Comparison of ENCODE assay signal across 7 cellular contexts in the genomic region with DNA sequence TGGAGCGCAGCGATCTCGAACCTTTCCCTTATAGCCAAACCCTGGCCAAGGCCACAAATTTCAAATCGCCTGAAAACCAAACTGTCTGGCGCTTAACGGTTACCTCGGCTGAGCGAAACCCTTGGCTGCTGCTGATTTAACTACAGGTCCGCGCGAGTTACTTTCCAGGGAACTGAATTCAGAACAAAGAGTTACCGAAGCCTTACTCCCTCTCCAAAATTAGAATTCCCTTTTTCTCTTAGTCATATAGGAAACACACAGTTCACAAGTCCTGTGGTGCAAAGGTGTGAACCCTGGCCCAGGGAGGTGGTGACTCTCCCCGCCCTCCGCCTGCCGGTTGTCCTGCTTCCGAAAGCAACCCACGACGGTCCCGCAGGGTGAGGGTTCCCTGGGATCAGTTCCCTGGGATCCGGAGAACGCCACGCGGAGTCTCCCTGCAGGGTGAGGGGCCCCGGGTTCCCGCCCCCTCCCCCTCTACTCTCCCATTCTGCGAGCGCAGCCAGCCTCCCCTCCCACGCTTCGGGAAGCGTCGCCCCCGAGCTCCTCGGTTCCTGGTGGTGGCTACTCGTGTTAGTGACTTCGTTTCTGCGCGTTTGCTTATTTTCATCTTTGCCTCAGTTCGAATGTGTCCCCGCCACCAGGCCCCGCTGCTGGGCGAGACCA. TPM values are rescaled to one million over a fixed set of nuclear protein-coding genes. Genes with fewer than 3 reads are reported as not detected.
A peak's percentile ranks its signal among the peaks of the same experiment; 100 is the strongest.
DNase-seq lines count a peak whose midpoint lies in the region; ATAC-seq and TF ChIP-seq lines count a peak whose summit lies in the region.

No MANE protein-coding gene starts in this region.

- no peak overlapping the region for H4K8ac ChIP-seq in IMR-90 (ENCODE audit: low read depth in 2 of 2, low read length in 2 of 2)

- H2BK15ac ChIP-seq in IMR-90 (ENCODE audit: low read depth, low read length): no peak overlapping the region

- no peak overlapping the region for H3K56ac ChIP-seq in IMR-90 (ENCODE audit: extremely low read depth, insufficient read depth, low read length)

- H3K23ac ChIP-seq in IMR-90 (ENCODE audit: low read depth, low read length): no peak overlapping the region

- no peak overlapping the region for H4K5ac ChIP-seq in IMR-90 (ENCODE audit: low read depth, low read length)

- H3K27me3 ChIP-seq in IMR-90 (ENCODE audit: control insufficient read depth, insufficient read depth, low read length) (peaks cover 48% of the 10 kb centered on the region), ascending aorta (peaks cover 5% of the 10 kb centered on the region)

- H3K4me2 ChIP-seq in IMR-90 (ENCODE audit: low read depth, low read length): peak overlapping the region; percentile 69

- H3K9me3 Mint-ChIP-seq in stimulated activated naive CD8-positive, alpha-beta T cell treated with anti-CD3 and anti-CD28 coated beads, Interleukin-15, Interleukin-2, amounts not matched to agents 100 ng/mL and 50 ng/mL, for 24 hours: no peaks in the 10 kb centered on the region

- peaks cover 32% of the 10 kb centered on the region for H3K4me1 Mint-ChIP-seq in stimulated activated naive CD8-positive, alpha-beta T cell treated with anti-CD3 and anti-CD28 coated beads, Interleukin-15, Interleukin-2, amounts not matched to agents 100 ng/mL and 50 ng/mL, for 24 hours (ENCODE audit: low read depth)

- H3K4me3 ChIP-seq in IMR-90 (ENCODE audit: insufficient read depth, low read depth, low read length) (peak overlapping the region; percentile 46), ascending aorta (peak overlapping the region; percentile 70 to 73)

- TF ChIP-seq CTCF in IMR-90 (conservative IDR thresholded peaks at IDR 0.05; ENCODE audit: low read depth, low read length): no peak
- no peak for TF ChIP-seq CTCF in ascending aorta (IDR thresholded peaks at IDR 0.05)

- no peak overlapping the region for H2BK20ac ChIP-seq in IMR-90 (ENCODE audit: low read depth, low read length)

- no peaks in the 10 kb centered on the region for H3K9me1 ChIP-seq in IMR-90 (ENCODE audit: insufficient read depth, low read length)

- DNase-seq in IMR-90: no peak
- DNase-seq in ascending aorta (ENCODE audit: low spot score in 2 of 2): no peak
- peak; percentile 17 for DNase-seq in iris pigment epithelial cell (ENCODE audit: low read depth)
- no peak for DNase-seq in NCI-H2107 (lab: John Stamatoyannopoulos, UW)

- no peak overlapping the region for H3K27ac Mint-ChIP-seq in stimulated activated naive CD8-positive, alpha-beta T cell treated with anti-CD3 and anti-CD28 coated beads, Interleukin-15, Interleukin-2, amounts not matched to agents 100 ng/mL and 50 ng/mL, for 24 hours

- in situ Hi-C loops in IMR-90 (cut with MboI; ENCODE audit: low sequenced_read_pairs): no loop called here

- no peaks in the 10 kb centered on the region for H3K36me3 ChIP-seq in ES-I3 (ENCODE audit: insufficient read depth, low read length)
- no peaks in the 10 kb centered on the region for H3K36me3 ChIP-seq in IMR-90 (ENCODE audit: control insufficient read depth, insufficient read depth, low read length)
- peaks cover 0 to under 1% of the 10 kb centered on the region in 2 donors for H3K36me3 ChIP-seq in ascending aorta

- H3K27me3 Mint-ChIP-seq in stimulated activated naive CD8-positive, alpha-beta T cell treated with anti-CD3 and anti-CD28 coated beads, Interleukin-15, Interleukin-2, amounts not matched to agents 100 ng/mL and 50 ng/mL, for 24 hours: peaks cover 48% of the 10 kb centered on the region

- TF ChIP-seq RAD21 in IMR-90 (IDR thresholded peaks at IDR 0.05; ENCODE audit: low read length): no peak

- POLR2A ChIA-PET in IMR-90 (lab: Charles Lee; ENCODE audit: unreplicated experiment): no interaction called here

- H3K4ac ChIP-seq in IMR-90 (ENCODE audit: low read depth, low read length): no peak overlapping the region

- CTCF ChIA-PET in IMR-90 (lab: Yijun Ruan, JAX): interaction anchor here (0.6 kb wide), 1 partner anchor 371 kb away, joined by 3 read pairs; a partner anchor contains a TSS

- dilution Hi-C loops in IMR-90 (cut with HindIII; ENCODE audit: low sequenced_read_pairs, unreplicated experiment): no loop called here

- no peak for TF ChIP-seq POLR2A in IMR-90 (IDR thresholded peaks at IDR 0.05; ENCODE audit: low read depth, low read length)

- no peaks in the 10 kb centered on the region for H3K36me3 Mint-ChIP-seq in stimulated activated naive CD8-positive, alpha-beta T cell treated with anti-CD3 and anti-CD28 coated beads, Interleukin-15, Interleukin-2, amounts not matched to agents 100 ng/mL and 50 ng/mL, for 24 hours (ENCODE audit: low read depth)

- no peak overlapping the region for H4K91ac ChIP-seq in IMR-90 (ENCODE audit: insufficient read depth, low read depth, low read length)

- H3K9ac ChIP-seq in ES-I3 (ENCODE audit: low read depth, low read length): peak overlapping the region; percentile 68
- no peak overlapping the region for H3K9ac ChIP-seq in IMR-90 (ENCODE audit: low read depth, low read length)

- H3K9me3 ChIP-seq in ES-I3 (ENCODE audit: control insufficient read depth, insufficient read depth, low read length) (no peaks in the 10 kb centered on the region; the same call in 1 of the 2 replicates), IMR-90 (ENCODE audit: control insufficient read depth, insufficient read depth, low read length) (no peaks in the 10 kb centered on the region), ascending aorta (no peaks in the 10 kb centered on the region)

- intact Hi-C loops in IMR-90 (cut with micrococcal nuclease): no loop called here
- intact Hi-C loops in ascending aorta (cut with DNase I): no loop called here

- no peak overlapping the region for H3K27ac ChIP-seq in IMR-90 (ENCODE audit: insufficient read depth, low read length)
- H3K27ac ChIP-seq in ascending aorta: no peak overlapping the region

- H4K20me1 ChIP-seq in IMR-90 (ENCODE audit: insufficient read depth, low read length): no peaks in the 10 kb centered on the region

- no peak overlapping the region for H2BK5ac ChIP-seq in IMR-90 (ENCODE audit: low read depth, low read length, poor library complexity, severe bottlenecking)

- no peak overlapping the region for H2AK9ac ChIP-seq in IMR-90 (replicated peaks; ENCODE audit: low read depth, low read length, poor library complexity)

- 0 out of 2 replicates have a peak, but pooled peaks cover 5% of the 10 kb centered on the region for H3K4me1 ChIP-seq in ES-I3 (ENCODE audit: insufficient read depth, low read length)
- no peaks in the 10 kb centered on the region; the same call in 1 of the 2 replicates for H3K4me1 ChIP-seq in IMR-90 (ENCODE audit: control insufficient read depth, insufficient read depth, low read length)
- H3K4me1 ChIP-seq in ascending aorta: peaks cover 11 to 30% of the 10 kb centered on the region in 2 donors

- no peak overlapping the region for H2AK5ac ChIP-seq in IMR-90 (ENCODE audit: low read depth, low read length)

- peak overlapping the region; percentile 86 for H2AFZ ChIP-seq in IMR-90 (replicated peaks; ENCODE audit: low read length, poor library complexity)

- H3K18ac ChIP-seq in IMR-90 (ENCODE audit: low read depth, low read length): no peak overlapping the region

- H2BK120ac ChIP-seq in IMR-90 (ENCODE audit: low read depth, low read length): no peak overlapping the region

- no peaks in the 10 kb centered on the region for H3K79me1 ChIP-seq in IMR-90 (ENCODE audit: low read depth in 1 of 2, low read length in 2 of 2)

- BruUV-seq in IMR-90 (replicated peaks; lab: Mats Ljungman, UMichigan): no TSS peak

- ATAC-seq in IMR-90 (ENCODE audit: low read depth) (peak; percentile 15), GM19463 (IDR thresholded peaks at IDR 0.05; ENCODE audit: unreplicated experiment) (no peak)

- H3K4me3 Mint-ChIP-seq in stimulated activated naive CD8-positive, alpha-beta T cell treated with anti-CD3 and anti-CD28 coated beads, Interleukin-15, Interleukin-2, amounts not matched to agents 100 ng/mL and 50 ng/mL, for 24 hours: peak overlapping the region; percentile 73

- H3K14ac ChIP-seq in IMR-90 (replicated peaks; ENCODE audit: low read depth, low read length): no peak overlapping the region

- 11% methylated on average over 9 of the region's 41 CpGs; no CpG with 5 or more reads in 1 of the 2 experiments for WGBS in IMR-90 (ENCODE audit: extremely low coverage in 2 of 2, insufficient read length in 1 of 2), 2 experiments

TF ChIP-seq in IMR-90, 13 proteins besides CTCF, POLR2A, EP300 and RAD21 (continues in another document):
- TF ChIP-seq MAFK (IDR thresholded peaks at IDR 0.05; ENCODE audit: low read depth, low read length) (no peak), FOS (IDR thresholded peaks at IDR 0.05; ENCODE audit: low read depth, low read length) (no peak), RFX5 (IDR thresholded peaks at IDR 0.05; ENCODE audit: low read depth, low read length) (no peak), BHLHE40 (IDR thresholded peaks at IDR 0.05; ENCODE audit: low read depth, low read length) (no peak), CEBPB (IDR thresholded peaks at IDR 0.05; ENCODE audit: low read depth, low read length) (no peak), CHD1 (IDR thresholded peaks at IDR 0.05; ENCODE audit: low read depth, low read length) (no peak), MXI1 (IDR thresholded peaks at IDR 0.05; ENCODE audit: borderline replicate concordance, low read depth, low read length) (no peak), MAZ (IDR thresholded peaks at IDR 0.05; ENCODE audit: borderline replicate concordance, low read depth, low read length) (no peak)
- TF ChIP-seq, protein P1, sequence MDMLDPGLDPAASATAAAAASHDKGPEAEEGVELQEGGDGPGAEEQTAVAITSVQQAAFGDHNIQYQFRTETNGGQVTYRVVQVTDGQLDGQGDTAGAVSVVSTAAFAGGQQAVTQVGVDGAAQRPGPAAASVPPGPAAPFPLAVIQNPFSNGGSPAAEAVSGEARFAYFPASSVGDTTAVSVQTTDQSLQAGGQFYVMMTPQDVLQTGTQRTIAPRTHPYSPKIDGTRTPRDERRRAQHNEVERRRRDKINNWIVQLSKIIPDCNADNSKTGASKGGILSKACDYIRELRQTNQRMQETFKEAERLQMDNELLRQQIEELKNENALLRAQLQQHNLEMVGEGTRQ (IDR thresholded peaks at IDR 0.05; ENCODE audit: low read depth, low read length): no peak
- TF ChIP-seq, protein P2, sequence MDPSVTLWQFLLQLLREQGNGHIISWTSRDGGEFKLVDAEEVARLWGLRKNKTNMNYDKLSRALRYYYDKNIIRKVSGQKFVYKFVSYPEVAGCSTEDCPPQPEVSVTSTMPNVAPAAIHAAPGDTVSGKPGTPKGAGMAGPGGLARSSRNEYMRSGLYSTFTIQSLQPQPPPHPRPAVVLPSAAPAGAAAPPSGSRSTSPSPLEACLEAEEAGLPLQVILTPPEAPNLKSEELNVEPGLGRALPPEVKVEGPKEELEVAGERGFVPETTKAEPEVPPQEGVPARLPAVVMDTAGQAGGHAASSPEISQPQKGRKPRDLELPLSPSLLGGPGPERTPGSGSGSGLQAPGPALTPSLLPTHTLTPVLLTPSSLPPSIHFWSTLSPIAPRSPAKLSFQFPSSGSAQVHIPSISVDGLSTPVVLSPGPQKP (IDR thresholded peaks at IDR 0.05; ENCODE audit: borderline replicate concordance, low read depth, low read length): no peak

RNA-seq across cellular contexts. Expression of a gene that starts 1.1 kb away (rescaled TPM):
- total RNA-seq in IMR-90 (2012; rRNA removed) (not detected in 2 replicates), ascending aorta (not detected)
- polyA plus RNA-seq in IMR-90 (2012; rRNA removed): not detected in 2 replicates
- polyA plus RNA-seq in IMR-90 (2012; cell fraction: cytosol; rRNA removed): not detected in 2 replicates
- polyA plus RNA-seq in IMR-90 (2012; cell fraction: nucleus; rRNA removed; ENCODE audit: low replicate concordance): 0.04 TPM in 1 of 2 replicates, not detected in the other
